12 cellular contexts compared by ENCODE assay signal in genomic region chr15:85354432-85354831, GRCh38. TPM values are rescaled to one million over a fixed set of nuclear protein-coding genes. Genes with fewer than 3 reads are reported as not detected.
DNase-seq lines count a peak whose midpoint lies in the region; ATAC-seq, FAIRE-seq and TF ChIP-seq lines count a peak whose summit lies in the region.
"Had no signal": no experiment of that assay in that cellular context is flagged by ENCODE, and none has a peak within 500 bp of the region (broad histone marks: within the 10 kb centered on the region; RNA-seq: fewer than 3 reads in every experiment).

No MANE protein-coding gene starts in this region.

- H3K4ac ChIP-seq in trophoblast cell (ENCODE audit: low read depth, low read length), result no peak overlapping the region

- H2AFZ ChIP-seq in trophoblast cell (ENCODE audit: insufficient read depth, low read length, poor library complexity), result no peak overlapping the region

- no CpG with 5 or more reads among the region's 4 CpGs for WGBS in trophoblast cell (ENCODE audit: extremely low coverage, insufficient coverage, insufficient read length)

- H2BK12ac ChIP-seq in trophoblast cell (ENCODE audit: low read length), result peak overlapping the region; percentile 12

- no peak overlapping the region for H2BK5ac ChIP-seq in trophoblast cell (ENCODE audit: low read depth, low read length, poor library complexity)

- H3K27me3 ChIP-seq in trophoblast cell (ENCODE audit: insufficient read depth, low read length) (no peaks in the 10 kb centered on the region), left lung (no peaks in the 10 kb centered on the region)

- H3K9ac ChIP-seq in trophoblast cell (ENCODE audit: low read length), result no peak overlapping the region

- intact Hi-C loops in left lung (cut with DNase I), result no loop called here

- H3K4me3 ChIP-seq in trophoblast cell (ENCODE audit: low read depth, low read length), result no peak overlapping the region
- no peak overlapping the region for H3K4me3 ChIP-seq in left lung
- H3K4me3 ChIP-seq: dorsolateral prefrontal cortex, lower lobe of right lung, prostate gland had no signal

- no peak overlapping the region for H3K14ac ChIP-seq in trophoblast cell (ENCODE audit: low read length)

- peaks cover 5 to 7% of the 10 kb centered on the region in 2 experiments for H3K4me1 ChIP-seq in trophoblast cell (ENCODE audit: control insufficient read depth in 1 of 2, insufficient read depth in 2 of 2, low read length in 2 of 2)
- peaks cover 11 to 15% of the 10 kb centered on the region in 2 donors for H3K4me1 ChIP-seq in left lung
- H3K4me1 ChIP-seq: prostate gland had no signal

- peak; percentile 20 for FAIRE-seq in GM12891 (lab: Jason Lieb, UNC)

- H3K36me3 ChIP-seq in trophoblast cell (ENCODE audit: control insufficient read depth in 1 of 2, insufficient read depth in 2 of 2, low read length in 2 of 2) (no peaks in the 10 kb centered on the region), left lung (no peaks in the 10 kb centered on the region)
- H3K36me3 ChIP-seq: lower lobe of right lung, prostate gland had no signal

- no peaks in the 10 kb centered on the region for H3K79me1 ChIP-seq in trophoblast cell (ENCODE audit: low read length)

- DNase-seq in GM12891 (ENCODE audit: insufficient read length, low spot score) (no peak), RPMI7951 (ENCODE audit: low read depth) (peak; percentile 76), fibroblast of gingiva (ENCODE audit: low read depth) (peak; percentile 30), trophoblast cell (peak; percentile 60 to 71), left lung (no peak)
- DNase-seq in activated naive CD4-positive, alpha-beta T cell treated with Interleukin-2 at 50 U/mL for 16 hours, result no peak
- DNase-seq: dorsolateral prefrontal cortex, lower lobe of right lung, OCI-M1 had no signal

- no peak overlapping the region for H2AK5ac ChIP-seq in trophoblast cell (ENCODE audit: low read length)

- no peak for TF ChIP-seq POLR2A in GM12891 (IDR thresholded peaks at IDR 0.05; ENCODE audit: low read depth, low read length)

- H3K18ac ChIP-seq in trophoblast cell (ENCODE audit: low read length), result no peak overlapping the region

- TF ChIP-seq CTCF in left lung (IDR thresholded peaks at IDR 0.05), result no peak

- H4K12ac ChIP-seq in trophoblast cell (ENCODE audit: low read depth, low read length), result no peak overlapping the region

- H3K4me2 ChIP-seq in trophoblast cell (ENCODE audit: low read length), result peak overlapping the region; percentile 0

- no peak for ATAC-seq in left lung
- ATAC-seq in HG03565 (IDR thresholded peaks at IDR 0.05; ENCODE audit: unreplicated experiment), result no peak
- ATAC-seq: activated naive CD4-positive, alpha-beta T cell treated with anti-CD3 and anti-CD28 coated beads, Interleukin-2, amount 50 U/mL, for 72 hours; lower lobe of right lung had no signal

- no peak overlapping the region for H3K23ac ChIP-seq in trophoblast cell (ENCODE audit: low read length)

- no peak overlapping the region for H2BK120ac ChIP-seq in trophoblast cell (ENCODE audit: insufficient read depth, low read length, poor library complexity)

- no peaks in the 10 kb centered on the region for H3K9me3 ChIP-seq in trophoblast cell (ENCODE audit: insufficient read depth, low read depth, low read length)
- no peaks in the 10 kb centered on the region for H3K9me3 ChIP-seq in left lung
- H3K9me3 ChIP-seq: lower lobe of right lung, prostate gland had no signal

- no peaks in the 10 kb centered on the region for H3K79me2 ChIP-seq in trophoblast cell (ENCODE audit: control insufficient read depth, insufficient read depth, low read length, poor library complexity)

- H3K27ac ChIP-seq in trophoblast cell (ENCODE audit: low read depth, low read length), result no peak overlapping the region
- no peak overlapping the region for H3K27ac ChIP-seq in left lung
- H3K27ac ChIP-seq: dorsolateral prefrontal cortex, lower lobe of right lung, prostate gland had no signal

- H4K91ac ChIP-seq in trophoblast cell (ENCODE audit: low read depth, low read length), result no peak overlapping the region

- no peak overlapping the region for H4K8ac ChIP-seq in trophoblast cell (ENCODE audit: low read depth, low read length)

TF ChIP-seq in GM12891, 5 proteins besides CTCF, POLR2A, EP300 and RAD21:
- TF ChIP-seq SPI1 (IDR thresholded peaks at IDR 0.05; ENCODE audit: low read depth, low read length) (no peak), POLR2AphosphoS5 (IDR thresholded peaks at IDR 0.05; ENCODE audit: low read depth, low read length) (no peak), POU2F2 (IDR thresholded peaks at IDR 0.05; ENCODE audit: low read depth, low read length) (no peak), PAX5 (IDR thresholded peaks at IDR 0.05; ENCODE audit: insufficient read depth, low read length, severe bottlenecking) (no peak), TAF1 (IDR thresholded peaks at IDR 0.05; ENCODE audit: low read depth, low read length) (no peak)

RNA-seq across cellular contexts. Expression of gene AKAP13, which starts 26.0 kb away (rescaled TPM):
- 46.1 TPM for polyA plus RNA-seq in GM12891 (2012; ENCODE audit: low read depth, missing spikeins)
- 27.3 and 28.5 TPM in 2 replicates for total RNA-seq in RPMI7951 (2014; rRNA removed; shearing (Covaris generic))
- polyA plus RNA-seq in trophoblast cell (2013), result 24.8 and 27.3 TPM in 2 replicates
- 100 to 1,000 TPM; 300 to 346 TPM for total RNA-seq in left lung

Comparison
In these comparisons a context has a peak if more than half of its experiments do, and no peak if none do; other contexts are left out.
1. DNase-seq: peak in RPMI7951 (single experiment), fibroblast of gingiva (single experiment) and trophoblast cell (2 of 2); none in GM12891 (single experiment), left lung (0 of 2) and activated naive CD4-positive, alpha-beta T cell treated with Interleukin-2 at 50 U/mL for 16 hours (single experiment).
2. RNA of gene AKAP13, which starts 26.0 kb away (total RNA-seq): 300 to 346 TPM in left lung; 27.3 to 28.5 TPM in RPMI7951; every median in the first group is over 10 times any median in the second.